26 cellular contexts compared by ENCODE assay signal in the genomic region with DNA sequence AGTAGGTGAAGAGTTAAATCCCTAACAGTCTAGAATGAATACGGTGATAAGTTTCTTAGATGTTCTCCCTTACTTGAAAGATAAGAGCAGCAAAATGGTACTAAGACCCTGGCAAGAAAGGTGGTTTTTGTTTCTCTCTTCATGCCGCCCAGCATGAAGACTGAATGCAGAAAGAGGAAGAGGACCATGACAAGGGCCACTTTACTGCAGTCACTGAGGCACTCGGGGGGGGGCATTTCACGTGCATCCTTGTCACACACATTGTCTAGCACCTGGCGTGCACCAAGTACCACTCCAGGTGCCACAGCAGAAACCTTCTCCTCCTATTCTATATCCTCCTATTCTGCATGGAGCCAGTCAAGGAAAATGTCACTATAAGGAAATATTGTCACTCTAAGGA.
"Had no signal": no experiment of that assay in that cellular context is flagged by ENCODE, and none has a peak within 500 bp of the region (broad histone marks: within the 10 kb centered on the region; RNA-seq: fewer than 3 reads in every experiment).

No MANE protein-coding gene starts in this region.

- ATAC-seq: activated naive CD4-positive, alpha-beta T cell treated with anti-CD3 and anti-CD28 coated beads, Interleukin-2, amount 50 U/mL, for 72 hours; activated naive CD8-positive, alpha-beta T cell treated with anti-CD3 and anti-CD28 coated beads, Interleukin-2, amount 50 U/mL, for 24 hours; activated T-cell treated with anti-CD3 and anti-CD28 coated beads, Interleukin-2, amount 50 U/mL, for 4 hours; body of pancreas had no signal

- H3K27me3 ChIP-seq: ascending aorta, body of pancreas, MG63 had no signal

- H3K36me3 ChIP-seq: ascending aorta, MG63 had no signal

- H2AFZ ChIP-seq: PC-9 had no signal

- H3K9me3 ChIP-seq: ascending aorta, body of pancreas, MG63 had no signal

- H3K27ac ChIP-seq: ascending aorta, PC-9, VCaP had no signal

- H3K4me3 ChIP-seq: ascending aorta, body of pancreas, MG63, PC-9 had no signal

- DNase-seq: activated CD4-positive, alpha-beta memory T cell treated with anti-CD3 and anti-CD28 coated beads for 36 hours; activated CD4-positive, alpha-beta T cell treated with anti-CD3 and anti-CD28 coated beads, Interleukin-2, amount 10 ng/mL, durations not matched to agents 7 days and 5 days; activated CD4-positive, CD25-positive, alpha-beta regulatory T cell; activated CD8-positive, alpha-beta memory T cell treated with anti-CD3 and anti-CD28 coated beads for 24 hours; activated effector memory CD4-positive, alpha-beta T cell treated with anti-CD3 and anti-CD28 coated beads, Interleukin-2, amount 50 U/mL, for 16 hours; activated naive CD4-positive, alpha-beta T cell treated with Interleukin-2 at 50 U/mL for 16 hours; activated naive CD8-positive, alpha-beta T cell treated with anti-CD3 and anti-CD28 coated beads, Interleukin-2, amount 50 U/mL, for 24 hours; activated T-cell treated with anti-CD3 and anti-CD28 coated beads, Interleukin-2, amount 50 U/mL, for 4 hours; amniotic stem cell; body of pancreas; central memory CD4-positive, alpha-beta T cell; MG63; NCI-H1105 treated with DMSO at 0.1 percent for 48 hours; NCI-H1436 treated with DMSO at 0.1 percent for 48 hours; NCI-H2171; NCI-H226; NCI-H510A treated with DMSO at 0.1 percent for 48 hours; NCI-H69; NK-92 treated with Interleukin-12 subunit alpha and Interleukin-12 subunit beta, amount 100 ng/mL, for 24 hours; PC-9; SIG-M5; T-helper 2 cell; T1000 had no signal

- H3K4me2 ChIP-seq: PC-9 had no signal
